ENCODE assay signal across 20 cellular contexts in genomic region chr5:64161420-64161819, GRCh38. TPM values are rescaled to one million over a fixed set of nuclear protein-coding genes. Genes with fewer than 3 reads are reported as not detected.
DNase-seq lines count a peak whose midpoint lies in the region; ATAC-seq, FAIRE-seq and TF ChIP-seq lines count a peak whose summit lies in the region.
"Had no signal": no experiment of that assay in that cellular context is flagged by ENCODE, and none has a peak within 500 bp of the region (broad histone marks: within the 10 kb centered on the region; RNA-seq: fewer than 3 reads in every experiment).

No MANE protein-coding gene starts in this region.

- no peak for TF ChIP-seq POLR2A in ovary (IDR thresholded peaks at IDR 0.05)

- H2AFZ ChIP-seq in MM.1S (ENCODE audit: low read length) (peak overlapping the region; percentile 10; the same call in 1 of the 2 replicates), parathyroid adenoma (peak overlapping the region; percentile 78)
- H2AFZ ChIP-seq: GM23338 had no signal

- H3K9ac ChIP-seq in MM.1S (ENCODE audit: low read length) (no peak overlapping the region; the same call in 1 of the 2 replicates), parathyroid adenoma (no peak overlapping the region), kidney (ENCODE audit: low read length in 2 of 2) (no peak overlapping the region)

- DNase-seq in MM.1S: no peak
- no peak for DNase-seq in activated CD4-positive, alpha-beta T cell treated with anti-CD3 and anti-CD28 coated beads, Interleukin-2, amount 50 U/mL, for 48 hours
- DNase-seq in left ventricle myocardium inferior: no peak
- no peak for DNase-seq in kidney
- DNase-seq in ovary: no peak
- DNase-seq: activated CD4-positive, CD25-positive, alpha-beta regulatory T cell; activated CD8-positive, alpha-beta memory T cell treated with anti-CD3 and anti-CD28 coated beads, Interleukin-2, amount 10 ng/mL, durations not matched to agents 7 days and 5 days; activated naive CD4-positive, alpha-beta T cell treated with anti-CD3 and anti-CD28 coated beads, Interleukin-2, amount 10 ng/mL, durations not matched to agents 7 days and 5 days; BE2C; DMS153; dorsolateral prefrontal cortex; left ventricle myocardium superior; MG63; NCI-H2107; stimulated activated CD4-positive, alpha-beta T cell treated with anti-CD3 and anti-CD28 coated beads, Interleukin-15, amount 100 ng/mL, for 24 hours; SW 1271 had no signal

- WGBS in ovary, 3 donors: 88 to 90% (median 89%) methylated on average over 3 of the region's 3 CpGs

- no peaks in the 10 kb centered on the region for H4K20me1 ChIP-seq in MM.1S (ENCODE audit: insufficient read depth, low read length)

- no peak overlapping the region for H3K4me3 ChIP-seq in MM.1S (ENCODE audit: low read length)
- no peak overlapping the region for H3K4me3 ChIP-seq in parathyroid adenoma (ENCODE audit: low read depth, low read length)
- H3K4me3 ChIP-seq in left ventricle myocardium inferior: no peak overlapping the region
- no peak overlapping the region for H3K4me3 ChIP-seq in kidney (ENCODE audit: low read length in 2 of 2)
- no peak overlapping the region for H3K4me3 ChIP-seq in ovary
- H3K4me3 ChIP-seq: dorsolateral prefrontal cortex, GM23338, MG63 had no signal

- no peaks in the 10 kb centered on the region for H3F3A ChIP-seq in MM.1S (ENCODE audit: insufficient read depth, low read length)

- H3K9me3 ChIP-seq in MM.1S (replicated peaks; ENCODE audit: insufficient read depth, low read length) (no peaks in the 10 kb centered on the region), parathyroid adenoma (ENCODE audit: control insufficient read depth, low read length) (no peaks in the 10 kb centered on the region), left ventricle myocardium inferior (replicated peaks) (no peaks in the 10 kb centered on the region), kidney (ENCODE audit: control insufficient read depth in 1 of 2, low read length in 2 of 2) (no peaks in the 10 kb centered on the region), ovary (no peaks in the 10 kb centered on the region)
- H3K9me3 ChIP-seq: BE2C, MG63 had no signal

- ATAC-seq in GM18870 (IDR thresholded peaks at IDR 0.05; ENCODE audit: unreplicated experiment) (peak; percentile 70), HG02759 (IDR thresholded peaks at IDR 0.05; ENCODE audit: unreplicated experiment) (peak; percentile 44)
- ATAC-seq: activated CD8-positive, alpha-beta memory T cell treated with anti-CD3 and anti-CD28 coated beads, Interleukin-2, amount 10 ng/mL, durations not matched to agents 7 days and 5 days; GM23338; left ventricle myocardium superior had no signal

- peaks cover 7% of the 10 kb centered on the region for H3K4me1 ChIP-seq in MM.1S (ENCODE audit: low read length)
- H3K4me1 ChIP-seq in parathyroid adenoma: peaks cover 24% of the 10 kb centered on the region
- peaks cover 20% of the 10 kb centered on the region for H3K4me1 ChIP-seq in left ventricle myocardium inferior
- peaks cover 0 to 2% of the 10 kb centered on the region in 2 donors for H3K4me1 ChIP-seq in kidney (ENCODE audit: control insufficient read depth in 1 of 2, insufficient read depth in 1 of 2, low read depth in 1 of 2, low read length in 2 of 2)
- no peaks in the 10 kb centered on the region for H3K4me1 ChIP-seq in ovary (ENCODE audit: insufficient read depth)
- H3K4me1 ChIP-seq: BE2C had no signal

- H3K4me2 ChIP-seq in MM.1S (ENCODE audit: low read depth, low read length) (peak overlapping the region; percentile 26; the same call in 1 of the 2 replicates), parathyroid adenoma (ENCODE audit: low read length) (no peak overlapping the region)
- H3K4me2 ChIP-seq: GM23338 had no signal

- H3K79me2 ChIP-seq in MM.1S (ENCODE audit: low read length) (no peaks in the 10 kb centered on the region; the same call in 1 of the 2 replicates), parathyroid adenoma (peaks cover 7% of the 10 kb centered on the region)

- intact Hi-C loops in left ventricle myocardium inferior (cut with micrococcal nuclease): no loop called here
- intact Hi-C loops in kidney (cut with DNase I): no loop called here
- intact Hi-C loops in ovary (cut with DNase I): no loop called here

- no peaks in the 10 kb centered on the region for H3K27me3 ChIP-seq in MM.1S (replicated peaks; ENCODE audit: insufficient read depth, low read length)
- no peaks in the 10 kb centered on the region for H3K27me3 ChIP-seq in parathyroid adenoma (ENCODE audit: control insufficient read depth, insufficient read depth, low read length)
- H3K27me3 ChIP-seq in left ventricle myocardium inferior (ENCODE audit: low read depth): no peaks in the 10 kb centered on the region
- no peaks in the 10 kb centered on the region for H3K27me3 ChIP-seq in ovary

- no peak for FAIRE-seq in kidney (lab: Jason Lieb, UNC)

- H3K9me2 ChIP-seq in MM.1S (replicated peaks; ENCODE audit: insufficient read depth, low read length): no peaks in the 10 kb centered on the region

- H3K36me3 ChIP-seq in MM.1S (replicated peaks; ENCODE audit: insufficient read depth, low read length) (no peaks in the 10 kb centered on the region), parathyroid adenoma (ENCODE audit: control insufficient read depth, insufficient read depth, low read length) (no peaks in the 10 kb centered on the region), left ventricle myocardium inferior (no peaks in the 10 kb centered on the region), kidney (ENCODE audit: control insufficient read depth in 1 of 2, insufficient read depth in 2 of 2, low read length in 2 of 2) (no peaks in the 10 kb centered on the region), ovary (no peaks in the 10 kb centered on the region)
- H3K36me3 ChIP-seq: BE2C, MG63 had no signal

- no peak for TF ChIP-seq CTCF in MM.1S (IDR thresholded peaks at IDR 0.05; ENCODE audit: low read length)
- no peak for TF ChIP-seq CTCF in parathyroid adenoma (IDR thresholded peaks at IDR 0.05)
- no peak for TF ChIP-seq CTCF in left ventricle myocardium inferior (IDR thresholded peaks at IDR 0.05; ENCODE audit: borderline replicate concordance)
- no peak for TF ChIP-seq CTCF in kidney (IDR thresholded peaks at IDR 0.05; ENCODE audit: borderline replicate concordance, extremely low read depth, insufficient read depth)
- no peak for TF ChIP-seq CTCF in ovary (IDR thresholded peaks at IDR 0.05)

- H3K27ac ChIP-seq in MM.1S (ENCODE audit: low read length): no peak overlapping the region; the same call in 1 of the 2 replicates
- peak overlapping the region; percentile 91 for H3K27ac ChIP-seq in parathyroid adenoma
- no peak overlapping the region for H3K27ac ChIP-seq in left ventricle myocardium inferior (replicated peaks)
- no peak overlapping the region for H3K27ac ChIP-seq in kidney (ENCODE audit: low read depth in 2 of 2, low read length in 2 of 2)
- no peak overlapping the region for H3K27ac ChIP-seq in ovary
- H3K27ac ChIP-seq: dorsolateral prefrontal cortex had no signal

- no peak for TF ChIP-seq EP300 in ovary (IDR thresholded peaks at IDR 0.05)

RNA-seq across cellular contexts. Expression of gene RNF180, which starts 4.2 kb away (rescaled TPM):
- 12.9 TPM for total RNA-seq in left ventricle myocardium inferior
- 23.0 TPM for total RNA-seq in kidney
- 3.8 TPM for polyA plus RNA-seq in kidney (ENCODE audit: insufficient read depth, low read depth, low replicate concordance)
- total RNA-seq in ovary: 10 to 100 TPM; 14.5 to 26.9 (median 23.2) TPM
- 1 to 10 TPM; 5.2 to 7.5 TPM for polyA plus RNA-seq in ovary
- total RNA-seq: activated CD8-positive, alpha-beta memory T cell treated with anti-CD3 and anti-CD28 coated beads, Interleukin-2, amount 10 ng/mL, durations not matched to agents 7 days and 5 days had no signal
